Comparison of ENCODE assay signal across 10 cellular contexts in the genomic region with DNA sequence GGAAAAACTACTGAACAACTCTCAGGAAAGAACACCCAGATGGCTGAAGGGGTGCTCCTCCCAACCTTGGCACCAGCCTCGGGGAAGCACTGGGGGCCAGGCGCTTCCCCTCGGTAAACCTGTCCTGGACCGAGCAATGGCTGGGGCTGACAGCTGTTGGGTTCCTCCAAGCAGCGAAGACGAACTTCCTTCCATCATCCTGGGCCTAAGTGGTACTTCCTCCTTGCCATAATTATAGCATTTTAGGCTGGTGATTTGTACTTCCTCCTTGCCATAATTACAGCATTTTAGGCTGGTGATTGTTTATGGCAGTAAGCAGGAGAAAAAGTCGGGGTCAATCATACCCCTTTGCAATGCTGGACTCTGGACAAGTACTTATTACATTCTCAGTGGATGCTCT.
DNase-seq lines count a peak whose midpoint lies in the region; ATAC-seq and TF ChIP-seq lines count a peak whose summit lies in the region.
"Had no signal": no experiment of that assay in that cellular context is flagged by ENCODE, and none has a peak within 500 bp of the region (broad histone marks: within the 10 kb centered on the region; RNA-seq: fewer than 3 reads in every experiment).

No MANE protein-coding gene starts in this region.

- TF ChIP-seq CTCF in GM23338 (conservative IDR thresholded peaks at IDR 0.05; ENCODE audit: low read depth in 2 of 2): no peak
- TF ChIP-seq CTCF in dorsolateral prefrontal cortex (IDR thresholded peaks at IDR 0.05 in 54 of 56, conservative IDR thresholded peaks at IDR 0.05 in 2 of 56; ENCODE audit: low read depth in 1 of 56, partially characterized antibody in 56 of 56): no peak
- TF ChIP-seq CTCF in uterus (IDR thresholded peaks at IDR 0.05): no peak

- H3K4me2 ChIP-seq in GM23338: no peak overlapping the region

- no peaks in the 10 kb centered on the region for H3K9me3 ChIP-seq in uterus
- H3K9me3 ChIP-seq: HAP-1 had no signal

- no peak for ATAC-seq in GM23338
- peak; percentile 84 for ATAC-seq in memory B cell (ENCODE audit: low read depth)
- no peak for ATAC-seq in HG03045 (IDR thresholded peaks at IDR 0.05; ENCODE audit: unreplicated experiment)

- CTCF ChIA-PET in activated CD4-positive, alpha-beta memory T cell treated with anti-CD3 and anti-CD28 coated beads for 36 hours (lab: Charles Lee): interaction anchor here (0.9 to 1.5 kb wide), 4 partner anchors 33 to 97 kb away, joined by 3 to 5 read pairs (median 3); partner anchors contain the start of gene MYOF

- POLR2A ChIA-PET in activated CD4-positive, alpha-beta memory T cell treated with anti-CD3 and anti-CD28 coated beads for 36 hours (lab: Charles Lee): interaction anchor here (1.4 kb wide), 1 partner anchor 33 kb away, joined by 10 read pairs; no protein-coding TSS in a partner anchor

- H3K27me3 Mint-ChIP-seq in GM23338 (ENCODE audit: insufficient read depth, low read depth, poor library complexity) (peaks cover 4% of the 10 kb centered on the region), memory B cell (no peaks in the 10 kb centered on the region)
- no peaks in the 10 kb centered on the region for H3K27me3 Mint-ChIP-seq in activated CD4-positive, alpha-beta memory T cell treated with anti-CD3 and anti-CD28 coated beads for 36 hours
- H3K27me3 Mint-ChIP-seq: type B pancreatic cell had no signal

- no peaks in the 10 kb centered on the region for H3F3A ChIP-seq in GM23338 (replicated peaks; ENCODE audit: low read depth)

- H3K27me3 ChIP-seq in GM23338 (ENCODE audit: insufficient read depth) (no peaks in the 10 kb centered on the region), dorsolateral prefrontal cortex (no peaks in the 10 kb centered on the region), uterus (no peaks in the 10 kb centered on the region)

- H3K36me3 Mint-ChIP-seq in GM23338 (ENCODE audit: low read depth) (no peaks in the 10 kb centered on the region; the same call in 2 of the 3 replicates), memory B cell (no peaks in the 10 kb centered on the region)
- peaks cover 9% of the 10 kb centered on the region for H3K36me3 Mint-ChIP-seq in activated CD4-positive, alpha-beta memory T cell treated with anti-CD3 and anti-CD28 coated beads for 36 hours

- H2AFZ ChIP-seq in GM23338: 0 out of 2 replicates have a peak overlapping the region, but pooled peaks have one; percentile 28

- H3K4me3 Mint-ChIP-seq in GM23338 (no peak overlapping the region), memory B cell (no peak overlapping the region)
- H3K4me3 Mint-ChIP-seq in activated CD4-positive, alpha-beta memory T cell treated with anti-CD3 and anti-CD28 coated beads for 36 hours: no peak overlapping the region
- H3K4me3 Mint-ChIP-seq: type B pancreatic cell had no signal

- H3K27ac ChIP-seq in GM23338 (ENCODE audit: low read depth) (no peak overlapping the region), dorsolateral prefrontal cortex (peak overlapping the region in 21 of 59 donors; percentile 4 to 72 (median 42)), uterus (no peak overlapping the region)

- no peak for TF ChIP-seq POLR2A in uterus (IDR thresholded peaks at IDR 0.05)

- intact Hi-C loops in activated CD4-positive, alpha-beta memory T cell treated with anti-CD3 and anti-CD28 coated beads for 36 hours (cut with micrococcal nuclease): loop anchor here (1.0 kb wide), 2 partner anchors 34 to 50 kb away; no protein-coding TSS in a partner anchor
- intact Hi-C loops in dorsolateral prefrontal cortex (cut with DNase I) (no loop called here), uterus (cut with DNase I; ENCODE audit: low total_unique reads) (no loop called here)

- H3K4me1 ChIP-seq in GM23338 (ENCODE audit: insufficient read depth) (no peaks in the 10 kb centered on the region), uterus (no peaks in the 10 kb centered on the region)
- H3K4me1 ChIP-seq: HAP-1 had no signal

- H4K20me1 ChIP-seq in GM23338 (replicated peaks; ENCODE audit: insufficient read depth): no peaks in the 10 kb centered on the region

- no peak overlapping the region; the same call in 1 of the 2 replicates for H3K27ac Mint-ChIP-seq in GM23338
- peak overlapping the region; percentile 57 for H3K27ac Mint-ChIP-seq in activated CD4-positive, alpha-beta memory T cell treated with anti-CD3 and anti-CD28 coated beads for 36 hours
- peak overlapping the region; percentile 18 for H3K27ac Mint-ChIP-seq in memory B cell
- H3K27ac Mint-ChIP-seq: type B pancreatic cell had no signal

- H3K9me3 Mint-ChIP-seq in GM23338: peaks cover 8% of the 10 kb centered on the region; the same call in 2 of the 3 replicates
- H3K9me3 Mint-ChIP-seq in activated CD4-positive, alpha-beta memory T cell treated with anti-CD3 and anti-CD28 coated beads for 36 hours: no peaks in the 10 kb centered on the region
- peaks cover 2% of the 10 kb centered on the region for H3K9me3 Mint-ChIP-seq in memory B cell
- H3K9me3 Mint-ChIP-seq: type B pancreatic cell had no signal

- no peak overlapping the region for H3K4me3 ChIP-seq in GM23338
- H3K4me3 ChIP-seq in dorsolateral prefrontal cortex: no peak overlapping the region
- no peak overlapping the region for H3K4me3 ChIP-seq in uterus
- H3K4me3 ChIP-seq: HAP-1 had no signal

- H3K79me2 ChIP-seq in GM23338 (replicated peaks; ENCODE audit: insufficient read depth): no peaks in the 10 kb centered on the region

- H3K36me3 ChIP-seq in GM23338 (ENCODE audit: insufficient read depth) (no peaks in the 10 kb centered on the region), uterus (no peaks in the 10 kb centered on the region)
- H3K36me3 ChIP-seq: HAP-1 had no signal

- DNase-seq in AML-193 (lab: John Stamatoyannopoulos, UW): peak; percentile 65 to 76
- no peak for DNase-seq in GM23338 (ENCODE audit: low spot score)
- no peak for DNase-seq in activated CD4-positive, alpha-beta memory T cell treated with anti-CD3 and anti-CD28 coated beads for 36 hours
- peak in 1 of 2 donors; percentile 7 for DNase-seq in memory B cell (ENCODE audit: low spot score in 2 of 2)
- DNase-seq in NCI-H2171 (lab: John Stamatoyannopoulos, UW): no peak
- no peak for DNase-seq in dorsolateral prefrontal cortex
- DNase-seq in uterus: no peak

- H3K4me1 Mint-ChIP-seq in GM23338 (0 out of 3 replicates have a peak, but pooled peaks cover 2% of the 10 kb centered on the region), memory B cell (peaks cover 13% of the 10 kb centered on the region)
- H3K4me1 Mint-ChIP-seq in activated CD4-positive, alpha-beta memory T cell treated with anti-CD3 and anti-CD28 coated beads for 36 hours (ENCODE audit: low read depth): peaks cover 58% of the 10 kb centered on the region

- peaks cover 8% of the 10 kb centered on the region; the same call in 1 of the 2 replicates for H3K9me2 ChIP-seq in GM23338 (ENCODE audit: insufficient read depth)

TF ChIP-seq in GM23338, 12 proteins besides CTCF, POLR2A, EP300 and RAD21:
- TF ChIP-seq EZH2phosphoT487 (IDR thresholded peaks at IDR 0.05; ENCODE audit: unreplicated experiment): no peak

Comparison
In these comparisons a context has a peak if more than half of its experiments do, and no peak if none do; other contexts are left out.
1. DNase-seq: peak in AML-193 (2 of 2); none in GM23338 (single experiment), activated CD4-positive, alpha-beta memory T cell treated with anti-CD3 and anti-CD28 coated beads for 36 hours (single experiment), NCI-H2171 (single experiment), dorsolateral prefrontal cortex (0 of 10) and uterus (0 of 2).